Comparison of ENCODE assay signal across 12 cellular contexts in genomic region chr14:90905531-90905930, GRCh38.
DNase-seq lines count a peak whose midpoint lies in the region; ATAC-seq and TF ChIP-seq lines count a peak whose summit lies in the region.
"Had no signal": no experiment of that assay in that cellular context is flagged by ENCODE, and none has a peak within 500 bp of the region (broad histone marks: within the 10 kb centered on the region; RNA-seq: fewer than 3 reads in every experiment).

No MANE protein-coding gene starts in this region.

- H3K36me3 ChIP-seq in HEK293 (ENCODE audit: control insufficient read depth in 2 of 2, insufficient read depth in 1 of 2, low read length in 2 of 2) = peaks cover 0 to under 1% of the 10 kb centered on the region in 2 experiments; a peak in 2 of 3 replicates

- H3K4me3 ChIP-seq in HEK293 (ENCODE audit: low read depth, low read length) = no peak overlapping the region

- H3K4me1 ChIP-seq in HEK293 (ENCODE audit: control insufficient read depth, insufficient read depth, low read length) (no peaks in the 10 kb centered on the region), foreskin keratinocyte (peaks cover 5% of the 10 kb centered on the region)

- H3K27ac Mint-ChIP-seq in activated naive CD4-positive, alpha-beta T cell treated with anti-CD3 and anti-CD28 coated beads, Interleukin-2, amount 50 U/mL, for 72 hours = peak overlapping the region in 1 of 2 donors; percentile 82
- H3K27ac Mint-ChIP-seq: immature natural killer cell had no signal

- no peaks in the 10 kb centered on the region for H3K27me3 ChIP-seq in foreskin keratinocyte
- H3K27me3 ChIP-seq: neutrophil had no signal

- TF ChIP-seq CTCF in HEK293 (tag by site-specific recombination; IDR thresholded peaks at IDR 0.05) (no peak), foreskin keratinocyte (conservative IDR thresholded peaks at IDR 0.05) (no peak)

- no peaks in the 10 kb centered on the region for H3K9me3 ChIP-seq in HEK293 (ENCODE audit: control insufficient read depth, insufficient read depth, low read depth, low read length)
- H3K9me3 ChIP-seq: neutrophil had no signal

- in situ Hi-C loops in G401 (cut with HindIII; ENCODE audit: low sequenced_read_pairs) = no loop called here

- POLR2A ChIA-PET in HEK293 (lab: Yijun Ruan, JAX) = no interaction called here

- DNase-seq in activated naive CD4-positive, alpha-beta T cell treated with anti-CD3 and anti-CD28 coated beads, Interleukin-2, amount 50 U/mL, for 72 hours (ENCODE audit: low spot score in 2 of 2) = no peak
- DNase-seq in activated naive CD4-positive, alpha-beta T cell (lab: John Stamatoyannopoulos, UW) = no peak
- no peak for DNase-seq in stimulated activated naive CD8-positive, alpha-beta T cell treated with anti-CD3 and anti-CD28 coated beads, Interleukin-15, Interleukin-2, amounts not matched to agents 100 U/mL and 50 U/mL, for 24 hours
- no peak for DNase-seq in NCI-H82 treated with DMSO at 0.1 percent for 48 hours (lab: John Stamatoyannopoulos, UW; ENCODE audit: unreplicated experiment)
- no peak for DNase-seq in G401 (ENCODE audit: low spot score)
- DNase-seq in foreskin keratinocyte = no peak
- DNase-seq: activated CD8-positive, alpha-beta memory T cell treated with anti-CD3 and anti-CD28 coated beads, Interleukin-2, amount 50 U/mL, for 4 hours; effector CD4-positive, alpha-beta T cell; immature natural killer cell had no signal

- peaks cover 0 to 8% of the 10 kb centered on the region in 2 donors for H3K36me3 Mint-ChIP-seq in activated naive CD4-positive, alpha-beta T cell treated with anti-CD3 and anti-CD28 coated beads, Interleukin-2, amount 50 U/mL, for 72 hours

- no peaks in the 10 kb centered on the region for H3K9me3 Mint-ChIP-seq in activated naive CD4-positive, alpha-beta T cell treated with anti-CD3 and anti-CD28 coated beads, Interleukin-2, amount 50 U/mL, for 72 hours
- H3K9me3 Mint-ChIP-seq: immature natural killer cell had no signal

- H3K27ac ChIP-seq in HEK293 (ENCODE audit: extremely low read depth, low read depth, low read length) (no peak overlapping the region), foreskin keratinocyte (no peak overlapping the region)
- H3K27ac ChIP-seq: neutrophil had no signal

- ATAC-seq in activated naive CD4-positive, alpha-beta T cell treated with anti-CD3 and anti-CD28 coated beads, Interleukin-2, amount 50 U/mL, for 72 hours = peak; percentile 73 to 78
- ATAC-seq in HG03469 (IDR thresholded peaks at IDR 0.05; ENCODE audit: unreplicated experiment) (peak; percentile 69), foreskin keratinocyte (no peak)
- ATAC-seq in stimulated activated naive CD8-positive, alpha-beta T cell treated with anti-CD3 and anti-CD28 coated beads, Interleukin-15, Interleukin-2, amounts not matched to agents 100 U/mL and 50 U/mL, for 24 hours = peak; percentile 76

- CTCF ChIA-PET in HEK293 (lab: Yijun Ruan, JAX) = interaction anchor here (0.7 to 6.1 kb wide), 4 partner anchors 234 to 381 kb away, joined by 3 to 169 read pairs (median 24); no protein-coding TSS in a partner anchor

TF ChIP-seq in HEK293, 187 proteins besides CTCF, POLR2A, EP300 and RAD21:
- TF ChIP-seq ZNF121 (tag by site-specific recombination; IDR thresholded peaks at IDR 0.05) (no peak), PRDM1 (tag by site-specific recombination; IDR thresholded peaks at IDR 0.05) (0 out of 2 replicates have a peak, but pooled peaks have one; percentile 13)
